In genomic region chr16:29745126-29745852, GRCh38 we compare ENCODE assay signal across 9 cellular contexts. TPM values are rescaled to one million over a fixed set of nuclear protein-coding genes. Genes with fewer than 3 reads are reported as not detected.
DNase-seq lines count a peak whose midpoint lies in the region; ATAC-seq and TF ChIP-seq lines count a peak whose summit lies in the region.
"Had no signal": no experiment of that assay in that cellular context is flagged by ENCODE, and none has a peak within 500 bp of the region (broad histone marks: within the 10 kb centered on the region; RNA-seq: fewer than 3 reads in every experiment).

No MANE protein-coding gene starts in this region.

- DNase-seq in T-helper 9 cell (peak; percentile 25), DMS79 treated with DMSO at 0.1 percent for 48 hours (lab: John Stamatoyannopoulos, UW) (no peak), adrenal gland (no peak), NCI-H1048 (lab: John Stamatoyannopoulos, UW) (no peak)
- peak; percentile 54 to 63 (median 62) for DNase-seq in effector memory CD8-positive, alpha-beta T cell
- DNase-seq in stimulated activated CD4-positive, alpha-beta T cell treated with anti-CD3 and anti-CD28 coated beads, Interleukin-4, amount 100 ng/mL, for 4 hours: peak; percentile 37 to 49

- no peaks in the 10 kb centered on the region for H3K27me3 Mint-ChIP-seq in effector memory CD8-positive, alpha-beta T cell

- TF ChIP-seq CTCF in adrenal gland (IDR thresholded peaks at IDR 0.05): no peak

- no peak for TF ChIP-seq POLR2A in adrenal gland (IDR thresholded peaks at IDR 0.05)

- no peaks in the 10 kb centered on the region for H3K9me3 ChIP-seq in adrenal gland (replicated peaks in 1 of 3)

- peak overlapping the region in 1 of 4 donors; percentile 34 for H3K4me3 ChIP-seq in adrenal gland
- H3K4me3 ChIP-seq: cardiac muscle cell had no signal

- intact Hi-C loops in adrenal gland (cut with DNase I): no loop called here

- peaks cover 60% of the 10 kb centered on the region in 2 donors for H3K4me1 Mint-ChIP-seq in effector memory CD8-positive, alpha-beta T cell (ENCODE audit: low read depth in 2 of 2)

- H3K4me3 Mint-ChIP-seq in effector memory CD8-positive, alpha-beta T cell: peak overlapping the region; percentile 87 to 88

- H3K36me3 ChIP-seq in adrenal gland (replicated peaks in 1 of 2): no peaks in the 10 kb centered on the region
- H3K36me3 ChIP-seq: cardiac muscle cell had no signal

- H3K27me3 ChIP-seq in adrenal gland: no peaks in the 10 kb centered on the region
- H3K27me3 ChIP-seq: cardiac muscle cell had no signal

- WGBS in adrenal gland, 4 donors: 48 to 72% (median 60%) methylated on average over 11 to 16 of the region's 16 CpGs

- no peaks in the 10 kb centered on the region for H3K9me3 Mint-ChIP-seq in effector memory CD8-positive, alpha-beta T cell

- H3K27ac ChIP-seq in adrenal gland: no peak overlapping the region
- H3K27ac ChIP-seq: cardiac muscle cell had no signal

- H3K4me1 ChIP-seq in adrenal gland (replicated peaks in 1 of 2): no peaks in the 10 kb centered on the region

- peaks cover 67% of the 10 kb centered on the region for H3K36me3 Mint-ChIP-seq in effector memory CD8-positive, alpha-beta T cell (ENCODE audit: insufficient read depth)

- peak overlapping the region; percentile 95 to 97 for H3K27ac Mint-ChIP-seq in effector memory CD8-positive, alpha-beta T cell

- ATAC-seq in GM18498 (IDR thresholded peaks at IDR 0.05; ENCODE audit: unreplicated experiment) (peak; percentile 48), HG02763 (IDR thresholded peaks at IDR 0.05; ENCODE audit: unreplicated experiment) (peak; percentile 25)
- peak; percentile 56 for ATAC-seq in effector memory CD8-positive, alpha-beta T cell (replicated peaks)

RNA-seq across cellular contexts. Expression of gene C16orf54, which starts 0.5 kb away (rescaled TPM):
- 1 to 10 TPM in 4 of 8 donors, under 1 TPM in 4; 0.18 to 1.8 (median 1.0) TPM for total RNA-seq in adrenal gland
- under 1 TPM; 0.22 to 0.72 (median 0.61) TPM for polyA plus RNA-seq in adrenal gland
- total RNA-seq: cardiac muscle cell had no signal
- polyA plus RNA-seq: cardiac muscle cell had no signal

RNA-seq across cellular contexts. Expression of gene ZG16, which starts 32.8 kb away (rescaled TPM):
- total RNA-seq in adrenal gland: under 1 TPM in 2 of 8 donors, not detected in 6; 0.07 to 0.11 TPM
- under 1 TPM in 2 of 3 donors, not detected in 1; 0.16 to 0.20 TPM for polyA plus RNA-seq in adrenal gland
- total RNA-seq: cardiac muscle cell had no signal
- polyA plus RNA-seq: cardiac muscle cell had no signal

RNA-seq across cellular contexts. Expression of gene KIF22, which starts 45.3 kb away (rescaled TPM):
- 10 to 100 TPM in 7 of 8 donors, 1 to 10 TPM in 1; 8.8 to 30.7 (median 16.2) TPM for total RNA-seq in adrenal gland
- 100 to 1,000 TPM in 2 of 3 donors, 1 to 10 TPM in 1; 9.1 to 127 (median 112) TPM for polyA plus RNA-seq in adrenal gland

Comparison
In these comparisons a context has a peak if more than half of its experiments do, and no peak if none do; other contexts are left out.
1. DNase-seq: peak in T-helper 9 cell (single experiment), effector memory CD8-positive, alpha-beta T cell (3 of 3) and stimulated activated CD4-positive, alpha-beta T cell treated with anti-CD3 and anti-CD28 coated beads, Interleukin-4, amount 100 ng/mL, for 4 hours (2 of 2); none in DMS79 treated with DMSO at 0.1 percent for 48 hours (single experiment), adrenal gland (0 of 7) and NCI-H1048 (single experiment).
2. Peak in every context shown above with its lines, with median percentiles within 50 percentile points of each other: ATAC-seq.